In genomic region chr15:42343596-42344232, GRCh38 we compare ENCODE assay signal across 18 cellular contexts.
"Had no signal": no experiment of that assay in that cellular context is flagged by ENCODE, and none has a peak within 500 bp of the region (broad histone marks: within the 10 kb centered on the region; RNA-seq: fewer than 3 reads in every experiment).

No MANE protein-coding gene starts in this region.

- H3K27ac ChIP-seq: pancreas, SK-N-MC had no signal

- DNase-seq: activated CD4-positive, alpha-beta T cell treated with anti-CD3 and anti-CD28 coated beads for 36 hours; activated CD8-positive, alpha-beta memory T cell treated with anti-CD3 and anti-CD28 coated beads, Interleukin-2, amount 50 U/mL, for 48 hours; activated gamma-delta T cell treated with Interleukin-2 at 50 U/mL for 16 hours; amniotic stem cell; effector memory CD8-positive, alpha-beta T cell; foreskin fibroblast; glutamatergic neuron; hypothalamus; kidney; left ventricle myocardium inferior; naive thymus-derived CD8-positive, alpha-beta T cell; pancreas; sigmoid colon; stimulated activated CD8-positive, alpha-beta memory T cell treated with anti-CD3 and anti-CD28 coated beads, Interleukin-4, amount 100 ng/mL, for 48 hours; stimulated activated naive CD4-positive, alpha-beta T cell treated with Interleukin-2 at 50 U/mL for 16 hours; thyroid gland; uterus had no signal

- H3K27me3 ChIP-seq: pancreas, sigmoid colon, thyroid gland, uterus had no signal

- H3K4me3 ChIP-seq: left ventricle myocardium inferior, pancreas, sigmoid colon, SK-N-MC, thyroid gland, uterus had no signal

- H3K4me1 ChIP-seq: pancreas, sigmoid colon, thyroid gland, uterus had no signal

- H3K9me3 ChIP-seq: left ventricle myocardium inferior, pancreas, sigmoid colon, thyroid gland, uterus had no signal

- H3K36me3 ChIP-seq: pancreas, uterus had no signal
